31 cellular contexts compared by ENCODE assay signal in genomic region chr2:226299771-226300170, GRCh38.
"Had no signal": no experiment of that assay in that cellular context is flagged by ENCODE, and none has a peak within 500 bp of the region (broad histone marks: within the 10 kb centered on the region; RNA-seq: fewer than 3 reads in every experiment).

No MANE protein-coding gene starts in this region.

- ATAC-seq: activated CD8-positive, alpha-beta T cell treated with anti-CD3 and anti-CD28 coated beads for 36 hours; activated naive CD8-positive, alpha-beta T cell treated with anti-CD3 and anti-CD28 coated beads, Interleukin-2, amount 50 U/mL, for 24 hours; activated T-cell treated with anti-CD3 and anti-CD28 coated beads, Interleukin-2, amount 50 U/mL, for 4 hours; activated T-cell treated with anti-CD3 and anti-CD28 coated beads, Interleukin-2, amount 50 U/mL, for 72 hours; activated T-helper 17 cell treated with anti-CD3 and anti-CD28 coated beads, Interleukin-2, amount 50 U/mL, for 72 hours had no signal

- H3K4me1 ChIP-seq: ascending aorta had no signal

- H3K27ac ChIP-seq: ascending aorta, cardiac muscle cell, VCaP had no signal

- H3K36me3 ChIP-seq: ascending aorta, cardiac muscle cell had no signal

- H3K9me3 ChIP-seq: ascending aorta had no signal

- H3K4me3 ChIP-seq: ascending aorta, cardiac muscle cell had no signal

- H3K27me3 ChIP-seq: ascending aorta, cardiac muscle cell had no signal

- FAIRE-seq: bronchial epithelial cell, TTC549 had no signal

- DNase-seq: activated B cell treated with CpG ODN at 0.5 μM for 24 hours; activated CD4-positive, alpha-beta memory T cell treated with anti-CD3 and anti-CD28 coated beads for 36 hours; activated CD4-positive, alpha-beta T cell treated with anti-CD3 and anti-CD28 coated beads for 4 hours; activated CD4-positive, alpha-beta T cell treated with anti-CD3 and anti-CD28 coated beads, Interleukin-2, amount 10 ng/mL, durations not matched to agents 24 days and 14 days; activated CD4-positive, alpha-beta T cell treated with anti-CD3 and anti-CD28 coated beads, Interleukin-2, amount 50 U/mL, for 1 hour; activated CD4-positive, alpha-beta T cell treated with anti-CD3 and anti-CD28 coated beads, Interleukin-2, amount 50 U/mL, for 4 hours; activated CD4-positive, CD25-positive, alpha-beta regulatory T cell treated with anti-CD3 and anti-CD28 coated beads, Interleukin-2, amount 50 U/mL, for 72 hours; activated CD8-positive, alpha-beta memory T cell treated with anti-CD3 and anti-CD28 coated beads, Interleukin-2, amount 50 U/mL, for 4 hours; activated CD8-positive, alpha-beta T cell treated with anti-CD3 and anti-CD28 coated beads for 36 hours; activated effector memory CD4-positive, alpha-beta T cell treated with anti-CD3 and anti-CD28 coated beads, Interleukin-2, amount 50 U/mL, for 16 hours; activated gamma-delta T cell treated with Interleukin-2 at 50 U/mL for 16 hours; activated naive CD4-positive, alpha-beta T cell; activated naive CD4-positive, alpha-beta T cell treated with anti-CD3 and anti-CD28 coated beads, Interleukin-2, amount 10 ng/mL, durations not matched to agents 7 days and 5 days; activated naive CD8-positive, alpha-beta T cell treated with anti-CD3 and anti-CD28 coated beads, Interleukin-2, amount 10 ng/mL, durations not matched to agents 7 days and 5 days; activated naive CD8-positive, alpha-beta T cell treated with anti-CD3 and anti-CD28 coated beads, Interleukin-2, amount 50 U/mL, for 24 hours; activated T-cell treated with anti-CD3 and anti-CD28 coated beads for 4 hours; activated T-cell treated with anti-CD3 and anti-CD28 coated beads, Interleukin-2, amount 50 U/mL, for 1 hour; activated T-cell treated with anti-CD3 and anti-CD28 coated beads, Interleukin-2, amount 50 U/mL, for 4 hours; activated T-cell treated with anti-CD3 and anti-CD28 coated beads, Interleukin-2, amount 50 U/mL, for 72 hours; amygdala; anterior cingulate cortex; caudate nucleus; cerebellar nuclear complex; T-helper 2 cell; T-helper 9 cell had no signal
